ENCODE assay signal across 14 cellular contexts in genomic region chr2:165825041-165825440, GRCh38. TPM values are rescaled to one million over a fixed set of nuclear protein-coding genes. Genes with fewer than 3 reads are reported as not detected.
DNase-seq lines count a peak whose midpoint lies in the region; ATAC-seq lines count a peak whose summit lies in the region.
"Had no signal": no experiment of that assay in that cellular context is flagged by ENCODE, and none has a peak within 500 bp of the region (broad histone marks: within the 10 kb centered on the region; RNA-seq: fewer than 3 reads in every experiment).

No MANE protein-coding gene starts in this region.

- no peak overlapping the region for H3K4me3 ChIP-seq in mesendoderm (ENCODE audit: low read length)
- H3K4me3 ChIP-seq in MG63 = no peak overlapping the region
- H3K4me3 ChIP-seq: coronary artery had no signal

- no peak overlapping the region for H2BK15ac ChIP-seq in mesendoderm (replicated peaks; ENCODE audit: low read depth)

- no peak overlapping the region for H4K8ac ChIP-seq in mesendoderm (ENCODE audit: low read depth, low read length)

- H3K27me3 ChIP-seq in mesendoderm (ENCODE audit: insufficient read depth, low read length, poor library complexity) = no peaks in the 10 kb centered on the region
- no peaks in the 10 kb centered on the region for H3K27me3 ChIP-seq in MG63

- no peak overlapping the region for H3K56ac ChIP-seq in mesendoderm (ENCODE audit: low read length)

- H3K18ac ChIP-seq in mesendoderm (ENCODE audit: low read length) = no peak overlapping the region

- H3K9me3 ChIP-seq in MG63 = no peaks in the 10 kb centered on the region
- H3K9me3 ChIP-seq: Caco-2 had no signal

- no peak overlapping the region for H2BK5ac ChIP-seq in mesendoderm (ENCODE audit: low read length)

- no peak overlapping the region for H2BK120ac ChIP-seq in mesendoderm (ENCODE audit: low read depth, low read length)

- H3K27ac ChIP-seq in mesendoderm (ENCODE audit: low read depth, low read length) = no peak overlapping the region
- H3K27ac ChIP-seq: coronary artery had no signal

- H3K4me1 ChIP-seq in mesendoderm (ENCODE audit: control insufficient read depth, low read depth, low read length) = peaks cover 2% of the 10 kb centered on the region
- H3K4me1 ChIP-seq: Caco-2 had no signal

- no peak overlapping the region for H2AK5ac ChIP-seq in mesendoderm (ENCODE audit: low read length)

- H3K9ac ChIP-seq in mesendoderm (ENCODE audit: low read length) = no peak overlapping the region

- H3K4me2 ChIP-seq in mesendoderm (ENCODE audit: low read length) = no peak overlapping the region

- DNase-seq in G401 (ENCODE audit: low spot score) (peak; percentile 19), NCI-H2107 (lab: John Stamatoyannopoulos, UW) (peak; percentile 70), amniotic epithelial cell (ENCODE audit: low read depth) (peak; percentile 86), mesendoderm (peak; percentile 39), kidney glomerular epithelial cell (lab: John Stamatoyannopoulos, UW) (no peak), MG63 (no peak)
- DNase-seq in activated naive CD4-positive, alpha-beta T cell treated with anti-CD3 and anti-CD28 coated beads, Interleukin-2, amount 50 U/mL, for 16 hours = no peak
- DNase-seq: Caco-2; MV-4-11; stimulated activated naive CD4-positive, alpha-beta T cell had no signal

- no peaks in the 10 kb centered on the region for H3K36me3 ChIP-seq in mesendoderm (ENCODE audit: control insufficient read depth, insufficient read depth, low read length)
- no peaks in the 10 kb centered on the region for H3K36me3 ChIP-seq in MG63

- no peak overlapping the region for H3K23ac ChIP-seq in mesendoderm (ENCODE audit: low read length)

- in situ Hi-C loops in G401 (cut with HindIII; ENCODE audit: low sequenced_read_pairs) = no loop called here

- H4K5ac ChIP-seq in mesendoderm (ENCODE audit: low read length) = no peak overlapping the region

- H3K79me2 ChIP-seq in mesendoderm (ENCODE audit: control insufficient read depth, insufficient read depth, low read length) = no peaks in the 10 kb centered on the region

- no peak for ATAC-seq in HG03039 (IDR thresholded peaks at IDR 0.05; ENCODE audit: unreplicated experiment)
- ATAC-seq: activated CD4-positive, CD25-positive, alpha-beta regulatory T cell treated with anti-CD3 and anti-CD28 coated beads, Interleukin-2, amount 50 U/mL, for 24 hours; Right ventricle myocardium inferior had no signal

- WGBS in mesendoderm (ENCODE audit: extremely low coverage, insufficient coverage, low lambda C conversion rate) = no CpG with 5 or more reads among the region's 2 CpGs

- no peak overlapping the region for H3K4ac ChIP-seq in mesendoderm (ENCODE audit: low read depth, low read length)

- H3K79me1 ChIP-seq in mesendoderm (ENCODE audit: low read length) = no peaks in the 10 kb centered on the region

RNA-seq across cellular contexts. Expression of gene GALNT3, which starts 31.0 kb away (rescaled TPM):
- not detected in 2 replicates for total RNA-seq in G401 (2014; rRNA removed; shearing (Covaris generic))
- 5.9 TPM for polyA plus RNA-seq in mesendoderm (2013, experiment 1 of 2)
- polyA plus RNA-seq in mesendoderm (2013, experiment 2 of 2) = 5.7 TPM
- 1.3 and 7.7 TPM in 2 replicates for total RNA-seq in MG63 (2014; rRNA removed; shearing (Covaris generic); ENCODE audit: low replicate concordance)
- total RNA-seq: Right ventricle myocardium inferior had no signal

Comparison
In these comparisons a context has a peak if more than half of its experiments do, and no peak if none do; other contexts are left out.
1. DNase-seq: peak in G401 (single experiment), NCI-H2107 (single experiment), amniotic epithelial cell (single experiment) and mesendoderm (single experiment); none in kidney glomerular epithelial cell (single experiment), MG63 (single experiment) and activated naive CD4-positive, alpha-beta T cell treated with anti-CD3 and anti-CD28 coated beads, Interleukin-2, amount 50 U/mL, for 16 hours (single experiment).